Comparison of ENCODE assay signal across 8 cellular contexts in the genomic region with DNA sequence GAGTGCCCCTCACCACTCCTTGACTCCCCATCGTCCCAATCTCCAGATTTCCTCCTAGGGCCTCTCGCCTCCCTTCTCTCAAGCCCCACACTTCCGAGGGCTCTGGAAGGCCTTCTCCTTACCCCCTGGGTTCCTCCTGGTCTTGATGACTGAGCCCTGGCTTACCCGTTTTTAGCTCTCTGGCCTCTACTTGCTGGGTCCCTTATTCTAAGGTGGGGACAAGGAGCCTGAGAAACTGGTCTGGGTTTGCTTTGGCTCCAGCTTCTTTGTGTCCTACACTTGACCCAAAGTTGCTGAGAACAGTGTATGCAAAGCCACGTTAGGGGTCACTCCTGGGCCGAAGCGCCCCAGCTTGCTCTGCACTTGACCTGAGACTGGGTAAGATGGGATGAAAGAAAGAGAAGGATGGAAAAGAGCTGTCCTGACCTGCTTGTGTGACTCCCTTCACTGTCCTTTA. TPM values are rescaled to one million over a fixed set of nuclear protein-coding genes. Genes with fewer than 3 reads are reported as not detected.
DNase-seq lines count a peak whose midpoint lies in the region; ATAC-seq and TF ChIP-seq lines count a peak whose summit lies in the region.

No MANE protein-coding gene starts in this region.

- 12 to 18% methylated on average over 7 of the region's 7 CpGs for WGBS in body of pancreas, 2 donors
- 7 to 18% (median 12%) methylated on average over 7 of the region's 7 CpGs for WGBS in stomach, 5 donors

- H3K4me1 ChIP-seq in BLaER1 treated with 17β-estradiol and CSF1 and Interleukin-3, amounts not matched to agents 10 nM and 100 nM: peaks cover 14 to 30% (median 26%) of the 10 kb centered on the region in 10 experiments
- H3K4me1 ChIP-seq in MM.1S (ENCODE audit: low read length) (peaks cover 5% of the 10 kb centered on the region; the same call in 1 of the 2 replicates), body of pancreas (peaks cover 23% of the 10 kb centered on the region), stomach (peaks cover 16 to 39% (median 26%) of the 10 kb centered on the region in 4 donors)

- peak overlapping the region; percentile 89 to 98 (median 95) for H3K9ac ChIP-seq in BLaER1 treated with 17β-estradiol and CSF1 and Interleukin-3, amounts not matched to agents 10 nM and 100 nM
- peak overlapping the region; percentile 95 for H3K9ac ChIP-seq in MM.1S (ENCODE audit: low read length)

- DNase-seq in MM.1S (no peak), body of pancreas (peak in 1 of 4 donors; percentile 13), inferior parietal cortex (ENCODE audit: extremely low spot score) (peak; percentile 6), stomach (no peak), GF-D8 (lab: John Stamatoyannopoulos, UW) (no peak)

- H4K20me1 ChIP-seq in BLaER1 treated with 17β-estradiol and CSF1 and Interleukin-3, amounts not matched to agents 10 nM and 100 nM: peaks cover 0 to 23% (median 0%) of the 10 kb centered on the region in 11 experiments; a peak in 3 of 22 replicates
- no peaks in the 10 kb centered on the region for H4K20me1 ChIP-seq in MM.1S (ENCODE audit: insufficient read depth, low read length)

- H3F3A ChIP-seq in MM.1S (ENCODE audit: insufficient read depth, low read length): peaks cover 5% of the 10 kb centered on the region; the same call in 1 of the 2 replicates

- H3K9me2 ChIP-seq in MM.1S (replicated peaks; ENCODE audit: insufficient read depth, low read length): no peaks in the 10 kb centered on the region

- intact Hi-C loops in body of pancreas (cut with DNase I): no loop called here
- intact Hi-C loops in stomach (cut with DNase I; ENCODE audit: low total_unique reads): no loop called here

- TF ChIP-seq EP300 in stomach (IDR thresholded peaks at IDR 0.05): no peak

- H2AFZ ChIP-seq in MM.1S (ENCODE audit: low read length): peak overlapping the region; percentile 80

- TF ChIP-seq CTCF in MM.1S (IDR thresholded peaks at IDR 0.05; ENCODE audit: low read length) (no peak), body of pancreas (IDR thresholded peaks at IDR 0.05) (no peak), stomach (IDR thresholded peaks at IDR 0.05) (no peak)

- TF ChIP-seq POLR2A in body of pancreas (IDR thresholded peaks at IDR 0.05) (no peak), stomach (IDR thresholded peaks at IDR 0.05) (no peak)

- peak overlapping the region; percentile 88 to 100 (median 94) for H3K4me3 ChIP-seq in BLaER1 treated with 17β-estradiol and CSF1 and Interleukin-3, amounts not matched to agents 10 nM and 100 nM
- H3K4me3 ChIP-seq in MM.1S (ENCODE audit: low read length) (peak overlapping the region; percentile 97), body of pancreas (peak overlapping the region; percentile 44 to 72), stomach (peak overlapping the region; percentile 62 to 90 (median 84))

- peaks cover 6 to 41% (median 26%) of the 10 kb centered on the region in 11 experiments; a peak in 18 of 22 replicates for H3K36me3 ChIP-seq in BLaER1 treated with 17β-estradiol and CSF1 and Interleukin-3, amounts not matched to agents 10 nM and 100 nM
- H3K36me3 ChIP-seq in MM.1S (replicated peaks; ENCODE audit: insufficient read depth, low read length) (no peaks in the 10 kb centered on the region), body of pancreas (replicated peaks in 1 of 2; ENCODE audit: insufficient read depth in 1 of 2, low read depth in 2 of 2) (no peaks in the 10 kb centered on the region), stomach (peaks cover 0 to 12% (median 10%) of the 10 kb centered on the region in 4 donors)

- H3K27me3 ChIP-seq in BLaER1 treated with 17β-estradiol and CSF1 and Interleukin-3, amounts not matched to agents 10 nM and 100 nM: no peaks in the 10 kb centered on the region
- H3K27me3 ChIP-seq in MM.1S (replicated peaks; ENCODE audit: insufficient read depth, low read length) (no peaks in the 10 kb centered on the region), body of pancreas (no peaks in the 10 kb centered on the region), stomach (no peaks in the 10 kb centered on the region)

- H3K9me3 ChIP-seq in BLaER1 treated with 17β-estradiol and CSF1 and Interleukin-3, amounts not matched to agents 10 nM and 100 nM (replicated peaks in 1 of 11): no peaks in the 10 kb centered on the region
- H3K9me3 ChIP-seq in MM.1S (replicated peaks; ENCODE audit: insufficient read depth, low read length): no peaks in the 10 kb centered on the region
- H3K9me3 ChIP-seq in body of pancreas: no peaks in the 10 kb centered on the region
- no peaks in the 10 kb centered on the region for H3K9me3 ChIP-seq in stomach

- peaks cover 33% of the 10 kb centered on the region for H3K79me2 ChIP-seq in MM.1S (ENCODE audit: low read length)

- H3K27ac ChIP-seq in BLaER1 treated with 17β-estradiol and CSF1 and Interleukin-3, amounts not matched to agents 10 nM and 100 nM: peak overlapping the region in 10 of 11 experiments; percentile 82 to 95 (median 90); a peak in 20 of 22 replicates
- H3K27ac ChIP-seq in MM.1S (ENCODE audit: low read length) (peak overlapping the region; percentile 43; the same call in 1 of the 2 replicates), body of pancreas (peak overlapping the region; percentile 42 to 76 (median 72)), stomach (peak overlapping the region; percentile 73 to 88 (median 84))

- H3K4me2 ChIP-seq in BLaER1 treated with 17β-estradiol and CSF1 and Interleukin-3, amounts not matched to agents 10 nM and 100 nM: peak overlapping the region; percentile 81 to 97 (median 92)
- peak overlapping the region; percentile 92 for H3K4me2 ChIP-seq in MM.1S (ENCODE audit: low read depth, low read length)

- ATAC-seq in GM19463 (IDR thresholded peaks at IDR 0.05; ENCODE audit: unreplicated experiment) (peak; percentile 10), body of pancreas (no peak), GM19023 (IDR thresholded peaks at IDR 0.05; ENCODE audit: unreplicated experiment) (no peak)

RNA-seq across cellular contexts. Expression of gene ZNF346, which starts 0.8 kb away (rescaled TPM):
- total RNA-seq in body of pancreas (10 to 100 TPM; 13.5 to 14.5 TPM), stomach (100 to 1,000 TPM in 1 of 5 donors, 10 to 100 TPM in 4; 14.7 to 122 (median 25.7) TPM)
- 1 to 10 TPM; 4.7 to 5.3 (median 5.0) TPM for polyA plus RNA-seq in stomach

RNA-seq across cellular contexts. Expression of gene UIMC1, which starts 16.7 kb away (rescaled TPM):
- 10 to 100 TPM; 19.1 to 27.2 TPM for total RNA-seq in body of pancreas
- 10 to 100 TPM; 11.6 to 81.7 (median 44.5) TPM for total RNA-seq in stomach
- polyA plus RNA-seq in stomach: 10 to 100 TPM; 17.9 to 27.3 (median 23.8) TPM
